Comparison of ENCODE assay signal across 8 cellular contexts in genomic region chr11:73598719-73599379, GRCh38. TPM values are rescaled to one million over a fixed set of nuclear protein-coding genes. Genes with fewer than 3 reads are reported as not detected.
DNase-seq lines count a peak whose midpoint lies in the region; ATAC-seq, FAIRE-seq and TF ChIP-seq lines count a peak whose summit lies in the region.

No MANE protein-coding gene starts in this region.

- in situ Hi-C loops in K562 (cut with MboI) = no loop called here

- DNase-seq in GM12865 (ENCODE audit: low read depth) (no peak), K562 (ENCODE audit: extremely low read depth in 1 of 4, low spot score in 3 of 4) (no peak), cortex of kidney (lab: John Stamatoyannopoulos, UW) (no peak), ureter (ENCODE audit: low spot score) (no peak), mesenteric fat pad (ENCODE audit: low spot score) (no peak)
- no peak for DNase-seq in activated effector memory CD4-positive, alpha-beta T cell treated with anti-CD3 and anti-CD28 coated beads, Interleukin-2, amount 50 U/mL, for 16 hours

- CTCF ChIA-PET in K562 (lab: Yijun Ruan, JAX; ENCODE audit: low intra/inter-chr PET ratio) = no interaction called here

- intact Hi-C loops in K562 (cut with micrococcal nuclease) = no loop called here

- peak overlapping the region; percentile 99 for H2AFZ ChIP-seq in K562 (ENCODE audit: low read depth, low read length)

- H3K79me2 ChIP-seq in K562 (ENCODE audit: control insufficient read depth, insufficient read depth, low read length) = peaks cover 6% of the 10 kb centered on the region; the same call in 2 of the 3 replicates

- whole genome bisulfite sequencing in K562 (ENCODE audit: insufficient coverage, low coverage, missing lambda C conversion rate) = 17% methylated on average over 20 of the region's 20 CpGs

- FAIRE-seq in K562 (lab: Jason Lieb, UNC) = no peak

- no peaks in the 10 kb centered on the region for H4K20me1 ChIP-seq in K562 (replicated peaks; ENCODE audit: control insufficient read depth, insufficient read depth, low read length)

- H3K4me1 ChIP-seq in K562 (replicated peaks in 1 of 2; ENCODE audit: control insufficient read depth in 2 of 2, insufficient read depth in 2 of 2, low read length in 2 of 2) (peaks cover 16 to 19% of the 10 kb centered on the region in 2 experiments), mononuclear cell (ENCODE audit: insufficient read depth, low read length) (peaks cover 19% of the 10 kb centered on the region)

- peak overlapping the region; percentile 100 for H3K4me2 ChIP-seq in K562 (ENCODE audit: insufficient read depth, low read length)

- TF ChIP-seq CTCF in GM12865 (IDR thresholded peaks at IDR 0.05; ENCODE audit: insufficient read depth, low read depth, low read length, missing control alignments) = no peak
- TF ChIP-seq CTCF in K562 (IDR thresholded peaks at IDR 0.05 in 2 of 3, conservative IDR thresholded peaks at IDR 0.05 in 1 of 3; ENCODE audit: insufficient read depth in 2 of 3, low read depth in 1 of 3, low read length in 3 of 3) = no peak

- H3K27me3 ChIP-seq in K562 (ENCODE audit: control insufficient read depth in 2 of 2, insufficient read depth in 2 of 2, low read length in 2 of 2) (no peaks in the 10 kb centered on the region), mononuclear cell (ENCODE audit: insufficient read depth, low read length) (no peaks in the 10 kb centered on the region)

- no peaks in the 10 kb centered on the region for H3K9me1 ChIP-seq in K562 (ENCODE audit: control insufficient read depth, insufficient read depth, low read length)

- no peak; the same call in 1 of the 2 replicates for TF ChIP-seq POLR2A in K562 (conservative IDR thresholded peaks at IDR 0.05)

- H3K4me3 ChIP-seq in GM12865 (ENCODE audit: low read depth, low read length) = peak overlapping the region; percentile 93
- H3K4me3 ChIP-seq in K562 = peak overlapping the region; percentile 76
- peak overlapping the region; percentile 86 for H3K4me3 ChIP-seq in mononuclear cell (ENCODE audit: low read length)

- H3K9me3 ChIP-seq in K562 (replicated peaks; ENCODE audit: control insufficient read depth, insufficient read depth, low read depth, low read length) (no peaks in the 10 kb centered on the region), mononuclear cell (ENCODE audit: low read depth, low read length) (no peaks in the 10 kb centered on the region)

- no peak for TF ChIP-seq EP300 in K562 (IDR thresholded peaks at IDR 0.05; ENCODE audit: low read length)

- ATAC-seq in HG03025 (IDR thresholded peaks at IDR 0.05; ENCODE audit: low FRiP score, unreplicated experiment) (peak; percentile 9), K562 (no peak)

- H3K27ac ChIP-seq in K562 (ENCODE audit: extremely low read depth, low read depth, low read length) = peak overlapping the region; percentile 57; the same call in 2 of the 3 replicates

- TF ChIP-seq RAD21 in K562 (CRISPR knock-in tag; conservative IDR thresholded peaks at IDR 0.05 in 1 of 2, IDR thresholded peaks at IDR 0.05 in 1 of 2) = no peak

- BruUV-seq in K562 (replicated peaks; lab: Mats Ljungman, UMichigan) = TSS peak; percentile 90

- no peaks in the 10 kb centered on the region for H3K36me3 ChIP-seq in K562 (ENCODE audit: control insufficient read depth, insufficient read depth, low read length)

- peak overlapping the region; percentile 57 to 91; a peak in 3 of 4 replicates for H3K9ac ChIP-seq in K562 (ENCODE audit: insufficient read depth in 1 of 2, low read depth in 2 of 2, low read length in 2 of 2)

- POLR2A ChIA-PET in K562 (lab: Yijun Ruan, JAX) = interaction anchor here (0.6 to 1.3 kb wide), 6 partner anchors 8 to 247 kb away, joined by 3 to 6 read pairs (median 3); no protein-coding TSS in a partner anchor

TF ChIP-seq in K562, 482 proteins besides CTCF, POLR2A, EP300 and RAD21 (continues in another document):
- TF ChIP-seq HNRNPK (IDR thresholded peaks at IDR 0.05; ENCODE audit: low read depth, low read length, poor library complexity, severe bottlenecking) (no peak), ZC3H4 (CRISPR knock-in tag; IDR thresholded peaks at IDR 0.05; ENCODE audit: borderline replicate concordance) (no peak), HIVEP1 (CRISPR knock-in tag; IDR thresholded peaks at IDR 0.05) (no peak), RBM34 (IDR thresholded peaks at IDR 0.05; ENCODE audit: borderline replicate concordance, insufficient read depth, low read length) (no peak), CBX2 (IDR thresholded peaks at IDR 0.05; ENCODE audit: insufficient read depth, low read length, poor library complexity, severe bottlenecking) (no peak), CEBPB (tag; IDR thresholded peaks at IDR 0.05) (peak; percentile 68), TBP (optimal IDR thresholded peaks at IDR 0.05; ENCODE audit: low read depth, low read length) (peak; percentile 3), ARID1B (IDR thresholded peaks at IDR 0.05) (0 out of 2 replicates have a peak, but pooled peaks have one; percentile 2), SMAD1 (IDR thresholded peaks at IDR 0.05; ENCODE audit: low read depth, low read length, partially characterized antibody) (no peak), HMG20B (CRISPR knock-in tag; IDR thresholded peaks at IDR 0.05) (no peak), PHF21A (IDR thresholded peaks at IDR 0.05; ENCODE audit: borderline replicate concordance, low read depth) (no peak)

RNA-seq across cellular contexts. Expression of gene FAM168A, which starts 0.9 kb away (rescaled TPM):
- 6.6 and 8.0 TPM in 2 replicates for total RNA-seq in K562 (2011; cell fraction: chromatin; rRNA removed; ENCODE audit: low replicate concordance)
- 3.7 and 4.7 TPM in 2 replicates for total RNA-seq in K562 (2011; cell fraction: nucleolus; rRNA removed)
- 8.6 and 13.1 TPM in 2 replicates for total RNA-seq in K562 (2011; cell fraction: nucleoplasm; rRNA removed)
- total RNA-seq in K562 (2014; rRNA removed) (2.5 and 2.7 TPM in 2 replicates), K562 (2014; rRNA removed; fragmentation: Illumina TruSeq; extraction: Trizol) (2.6 and 2.9 TPM in 2 replicates), K562 (2015; rRNA removed; fragmentation: Illumina TruSeq; extraction: Trizol) (3.5 and 4.4 TPM in 2 replicates), K562 (2021) (7.1 and 7.2 TPM in 2 replicates), mononuclear cell (13.2 TPM), ureter (29.7 TPM), mesenteric fat pad (30.2 TPM)
- polyA plus RNA-seq in K562 (2011; rRNA removed) (3.0 and 4.8 TPM in 2 replicates), K562 (2014; fragmentation: Illumina TruSeq; extraction: Trizol) (4.8 TPM in 2 replicates), K562 (2014; fragmentation: Nextera tagmentation; extraction: Ambion mirVana) (under 1 TPM; 0.44 to 0.69 TPM), K562 (2014; rRNA removed) (2.5 and 3.5 TPM in 2 replicates)
- 4.2 and 4.7 TPM in 2 replicates for polyA plus RNA-seq in K562 (2011; cell fraction: cytosol; rRNA removed)
- polyA plus RNA-seq in K562 (2011; cell fraction: nucleus; rRNA removed) = 10.6 and 13.9 TPM in 2 replicates
- 5.3 and 8.3 TPM in 2 replicates for polyA plus RNA-seq in K562 (2012)
- 3.7 and 4.9 TPM in 2 replicates for polyA minus RNA-seq in K562 (2011; rRNA and poly(A)+ RNA removed)
- 3.2 and 3.5 TPM in 2 replicates for polyA minus RNA-seq in K562 (2011; cell fraction: cytosol; rRNA and poly(A)+ RNA removed)
- 3.6 and 4.6 TPM in 2 replicates for polyA minus RNA-seq in K562 (2011; cell fraction: nucleus; rRNA and poly(A)+ RNA removed)

RNA-seq across cellular contexts. Expression of gene PLEKHB1, which starts 47.5 kb away (rescaled TPM):
- 0.60 TPM in 1 of 2 replicates, not detected in the other for total RNA-seq in K562 (2011; cell fraction: chromatin; rRNA removed; ENCODE audit: low replicate concordance)
- total RNA-seq in K562 (2011; cell fraction: nucleolus; rRNA removed) = 1.2 TPM in 1 of 2 replicates, not detected in the other
- not detected in 2 replicates for total RNA-seq in K562 (2011; cell fraction: nucleoplasm; rRNA removed)
- total RNA-seq in K562 (2014; rRNA removed) (0.61 TPM in 1 of 2 replicates, not detected in the other), K562 (2014; rRNA removed; fragmentation: Illumina TruSeq; extraction: Trizol) (0.10 and 0.25 TPM in 2 replicates), K562 (2015; rRNA removed; fragmentation: Illumina TruSeq; extraction: Trizol) (0.07 TPM in 1 of 2 replicates, not detected in the other), K562 (2021) (0.27 and 0.62 TPM in 2 replicates), mononuclear cell (15.3 TPM), ureter (10.8 TPM), mesenteric fat pad (0.58 TPM)
- polyA plus RNA-seq in K562 (2011; rRNA removed) (0.08 and 0.52 TPM in 2 replicates), K562 (2014; fragmentation: Illumina TruSeq; extraction: Trizol) (0.10 and 0.12 TPM in 2 replicates), K562 (2014; fragmentation: Nextera tagmentation; extraction: Ambion mirVana) (under 1 TPM; 0.13 to 0.17 TPM), K562 (2014; rRNA removed) (0.49 TPM in 1 of 2 replicates, not detected in the other)
- polyA plus RNA-seq in K562 (2011; cell fraction: cytosol; rRNA removed) = 0.13 and 0.55 TPM in 2 replicates
- polyA plus RNA-seq in K562 (2011; cell fraction: nucleus; rRNA removed) = 0.44 and 0.97 TPM in 2 replicates
- 0.25 and 0.39 TPM in 2 replicates for polyA plus RNA-seq in K562 (2012)
- polyA minus RNA-seq in K562 (2011; rRNA and poly(A)+ RNA removed) = 0.14 TPM in 1 of 2 replicates, not detected in the other
- polyA minus RNA-seq in K562 (2011; cell fraction: cytosol; rRNA and poly(A)+ RNA removed) = not detected in 2 replicates
- polyA minus RNA-seq in K562 (2011; cell fraction: nucleus; rRNA and poly(A)+ RNA removed) = not detected in 2 replicates
